In genomic region chr1:81209471-81209870, GRCh38 we compare ENCODE assay signal across 23 cellular contexts.
"Had no signal": no experiment of that assay in that cellular context is flagged by ENCODE, and none has a peak within 500 bp of the region (broad histone marks: within the 10 kb centered on the region; RNA-seq: fewer than 3 reads in every experiment).

No MANE protein-coding gene starts in this region.

- H3K27me3 Mint-ChIP-seq: naive thymus-derived CD8-positive, alpha-beta T cell; stimulated activated naive CD8-positive, alpha-beta T cell treated with anti-CD3 and anti-CD28 coated beads, Interleukin-15, Interleukin-2, amounts not matched to agents 100 ng/mL and 50 ng/mL, for 24 hours had no signal

- ATAC-seq: heart left ventricle; left colon; left ventricle myocardium superior; mucosa of descending colon; naive thymus-derived CD8-positive, alpha-beta T cell; psoas muscle; right lobe of liver; stimulated activated effector memory CD8-positive, alpha-beta T cell treated with anti-CD3 and anti-CD28 coated beads, Interleukin-12 subunit alpha, Interleukin-12 subunit beta, amount 100 ng/mL, for 72 hours; upper lobe of right lung had no signal

- H3K36me3 Mint-ChIP-seq: naive thymus-derived CD8-positive, alpha-beta T cell; stimulated activated effector memory CD8-positive, alpha-beta T cell treated with anti-CD3 and anti-CD28 coated beads, Interleukin-12 subunit alpha, Interleukin-12 subunit beta, amount 100 ng/mL, for 72 hours had no signal

- H3K4me1 Mint-ChIP-seq: stimulated activated effector memory CD8-positive, alpha-beta T cell treated with anti-CD3 and anti-CD28 coated beads, Interleukin-12 subunit alpha, Interleukin-12 subunit beta, amount 100 ng/mL, for 72 hours had no signal

- H3K27ac Mint-ChIP-seq: endodermal cell; naive thymus-derived CD8-positive, alpha-beta T cell; stimulated activated effector memory CD8-positive, alpha-beta T cell treated with anti-CD3 and anti-CD28 coated beads, Interleukin-12 subunit alpha, Interleukin-12 subunit beta, amount 100 ng/mL, for 72 hours; stimulated activated naive CD8-positive, alpha-beta T cell treated with anti-CD3 and anti-CD28 coated beads, Interleukin-15, Interleukin-2, amounts not matched to agents 100 ng/mL and 50 ng/mL, for 24 hours had no signal

- H3K4me1 ChIP-seq: heart left ventricle, parathyroid adenoma, psoas muscle, right lobe of liver, tibial artery, upper lobe of right lung, vagina had no signal

- H3K36me3 ChIP-seq: heart left ventricle, right lobe of liver, tibial artery, upper lobe of right lung, vagina had no signal

- H3K9me3 ChIP-seq: heart left ventricle, mucosa of descending colon, psoas muscle, right lobe of liver, tibial artery, upper lobe of right lung, vagina had no signal

- H3K9ac ChIP-seq: parathyroid adenoma had no signal

- H3K27me3 ChIP-seq: heart left ventricle, right lobe of liver, tibial artery, upper lobe of right lung, vagina had no signal

- DNase-seq: effector CD4-positive, alpha-beta T cell; endodermal cell; erythroblast; foreskin melanocyte; heart left ventricle; left colon; left ventricle myocardium superior; mucosa of descending colon; naive thymus-derived CD8-positive, alpha-beta T cell; psoas muscle; retina; right lobe of liver; stimulated activated CD4-positive, alpha-beta T cell treated with anti-CD3 and anti-CD28 coated beads, Interleukin-4, amount 100 ng/mL, for 1 hour; stimulated activated CD8-positive, alpha-beta memory T cell treated with anti-CD3 and anti-CD28 coated beads, Interleukin-4, amount 100 ng/mL, for 48 hours; tibial artery; upper lobe of right lung had no signal

- H3K4me3 ChIP-seq: coronary artery, heart left ventricle, lung, mucosa of descending colon, psoas muscle, right lobe of liver, tibial artery, upper lobe of right lung, vagina had no signal

- H3K4me3 Mint-ChIP-seq: endodermal cell; naive thymus-derived CD8-positive, alpha-beta T cell; neural crest cell; stimulated activated effector memory CD8-positive, alpha-beta T cell treated with anti-CD3 and anti-CD28 coated beads, Interleukin-12 subunit alpha, Interleukin-12 subunit beta, amount 100 ng/mL, for 72 hours; stimulated activated naive CD8-positive, alpha-beta T cell treated with anti-CD3 and anti-CD28 coated beads, Interleukin-15, Interleukin-2, amounts not matched to agents 100 ng/mL and 50 ng/mL, for 24 hours had no signal

- H3K27ac ChIP-seq: coronary artery, heart left ventricle, parathyroid adenoma, psoas muscle, right lobe of liver, tibial artery, upper lobe of right lung, vagina had no signal

- H2AFZ ChIP-seq: parathyroid adenoma had no signal

- H3K9me3 Mint-ChIP-seq: endodermal cell had no signal
